In genomic region chr3:196142674-196142988, GRCh38 we compare ENCODE assay signal across 16 cellular contexts.
DNase-seq lines count a peak whose midpoint lies in the region; ATAC-seq, FAIRE-seq and TF ChIP-seq lines count a peak whose summit lies in the region.
"Had no signal": no experiment of that assay in that cellular context is flagged by ENCODE, and none has a peak within 500 bp of the region (broad histone marks: within the 10 kb centered on the region; RNA-seq: fewer than 3 reads in every experiment).

No MANE protein-coding gene starts in this region.

- H3K9me3 Mint-ChIP-seq in stimulated activated effector memory CD8-positive, alpha-beta T cell treated with anti-CD3 and anti-CD28 coated beads, Interleukin-12 subunit alpha, Interleukin-12 subunit beta, amount 100 ng/mL, for 72 hours, result no peaks in the 10 kb centered on the region
- H3K9me3 Mint-ChIP-seq in T-helper 2 cell treated with Interferon-gamma antibody and Interleukin-4, amounts not matched to agents 5 μg/mL and 100 μg/mL, for 36 hours, result no peaks in the 10 kb centered on the region
- H3K9me3 Mint-ChIP-seq: activated CD4-positive, alpha-beta memory T cell treated with anti-CD3 and anti-CD28 coated beads, Interleukin-2, amount 10 ng/mL, durations not matched to agents 7 days and 5 days; activated T-helper 1 cell treated with anti-CD3 and anti-CD28 coated beads, Interleukin-12 subunit alpha, Interleukin-12 subunit beta, Interleukin-2, Interleukin-4 antibody, amounts not matched to agents 30 ng/mL and 10 ng/mL and 1 ng/mL, durations not matched to agents 14 hours and 24 hours and 36 hours had no signal

- WGBS in K562 (ENCODE audit: insufficient coverage, low coverage, missing lambda C conversion rate), result 0% methylated on average over 8 of the region's 8 CpGs
- 28% methylated on average over 4 of the region's 8 CpGs for WGBS in right lobe of liver (ENCODE audit: insufficient coverage, low coverage, low lambda C conversion rate, missing lambda C conversion rate)

- H3K4me1 ChIP-seq in K562 (replicated peaks in 1 of 2; ENCODE audit: control insufficient read depth in 2 of 2, insufficient read depth in 2 of 2, low read length in 2 of 2) (peaks cover 75 to 80% of the 10 kb centered on the region in 2 experiments), right lobe of liver (peaks cover 0 to 13% (median 3%) of the 10 kb centered on the region in 4 donors)

- H4K20me1 ChIP-seq in K562 (replicated peaks; ENCODE audit: control insufficient read depth, insufficient read depth, low read length), result no peaks in the 10 kb centered on the region

- TF ChIP-seq EP300 in K562 (IDR thresholded peaks at IDR 0.05; ENCODE audit: low read length), result no peak

- H2AFZ ChIP-seq in K562 (ENCODE audit: low read depth, low read length), result peak overlapping the region; percentile 54; the same call in 1 of the 2 replicates

- H3K4me2 ChIP-seq in K562 (ENCODE audit: insufficient read depth, low read length), result peak overlapping the region; percentile 99

- H3K27me3 ChIP-seq in K562 (ENCODE audit: control insufficient read depth in 2 of 2, insufficient read depth in 2 of 2, low read length in 2 of 2) (no peaks in the 10 kb centered on the region), right lobe of liver (no peaks in the 10 kb centered on the region)
- H3K27me3 ChIP-seq: gastrocnemius medialis had no signal

- H3K36me3 Mint-ChIP-seq in stimulated activated effector memory CD8-positive, alpha-beta T cell treated with anti-CD3 and anti-CD28 coated beads, Interleukin-12 subunit alpha, Interleukin-12 subunit beta, amount 100 ng/mL, for 72 hours, result peaks cover 15% of the 10 kb centered on the region
- H3K36me3 Mint-ChIP-seq in T-helper 2 cell treated with Interferon-gamma antibody and Interleukin-4, amounts not matched to agents 5 μg/mL and 100 μg/mL, for 36 hours (ENCODE audit: low read depth), result no peaks in the 10 kb centered on the region

- peak; percentile 4 for DNase-seq in GM20000 (ENCODE audit: low spot score)
- DNase-seq in K562 (ENCODE audit: extremely low read depth in 1 of 4, low spot score in 3 of 4), result peak in 2 of 4 experiments; percentile 23 to 78
- DNase-seq in right lobe of liver, result no peak
- DNase-seq in stimulated activated effector memory CD8-positive, alpha-beta T cell treated with anti-CD3 and anti-CD28 coated beads, Interleukin-12 subunit alpha, Interleukin-12 subunit beta, amount 100 ng/mL, for 72 hours (ENCODE audit: low spot score in 2 of 2), result no peak
- no peak for DNase-seq in MV-4-11 (lab: John Stamatoyannopoulos, UW)
- DNase-seq in T-helper 2 cell treated with Interferon-gamma antibody and Interleukin-4, amounts not matched to agents 5 μg/mL and 100 μg/mL, for 36 hours (ENCODE audit: low spot score), result no peak
- DNase-seq in cerebellar nuclear complex (lab: John Stamatoyannopoulos, UW), result no peak
- no peak for DNase-seq in NCI-H2196 treated with DMSO at 0.1 percent for 48 hours (lab: John Stamatoyannopoulos, UW; ENCODE audit: unreplicated experiment)
- DNase-seq: activated CD4-positive, alpha-beta memory T cell treated with anti-CD3 and anti-CD28 coated beads, Interleukin-2, amount 10 ng/mL, durations not matched to agents 7 days and 5 days; NCI-H1694 treated with DMSO at 0.1 percent for 48 hours had no signal

- CTCF ChIA-PET in K562 (lab: Yijun Ruan, JAX; ENCODE audit: low intra/inter-chr PET ratio), result no interaction called here

- peak overlapping the region; percentile 34 for H3K27ac Mint-ChIP-seq in stimulated activated effector memory CD8-positive, alpha-beta T cell treated with anti-CD3 and anti-CD28 coated beads, Interleukin-12 subunit alpha, Interleukin-12 subunit beta, amount 100 ng/mL, for 72 hours
- H3K27ac Mint-ChIP-seq in T-helper 2 cell treated with Interferon-gamma antibody and Interleukin-4, amounts not matched to agents 5 μg/mL and 100 μg/mL, for 36 hours, result no peak overlapping the region
- H3K27ac Mint-ChIP-seq: activated CD4-positive, alpha-beta memory T cell treated with anti-CD3 and anti-CD28 coated beads, Interleukin-2, amount 10 ng/mL, durations not matched to agents 7 days and 5 days; activated T-helper 1 cell treated with anti-CD3 and anti-CD28 coated beads, Interleukin-12 subunit alpha, Interleukin-12 subunit beta, Interleukin-2, Interleukin-4 antibody, amounts not matched to agents 30 ng/mL and 10 ng/mL and 1 ng/mL, durations not matched to agents 14 hours and 24 hours and 36 hours had no signal

- peak overlapping the region; percentile 19 for H3K4me3 Mint-ChIP-seq in stimulated activated effector memory CD8-positive, alpha-beta T cell treated with anti-CD3 and anti-CD28 coated beads, Interleukin-12 subunit alpha, Interleukin-12 subunit beta, amount 100 ng/mL, for 72 hours
- H3K4me3 Mint-ChIP-seq in T-helper 2 cell treated with Interferon-gamma antibody and Interleukin-4, amounts not matched to agents 5 μg/mL and 100 μg/mL, for 36 hours, result no peak overlapping the region
- H3K4me3 Mint-ChIP-seq: activated CD4-positive, alpha-beta memory T cell treated with anti-CD3 and anti-CD28 coated beads, Interleukin-2, amount 10 ng/mL, durations not matched to agents 7 days and 5 days; activated T-helper 1 cell treated with anti-CD3 and anti-CD28 coated beads, Interleukin-12 subunit alpha, Interleukin-12 subunit beta, Interleukin-2, Interleukin-4 antibody, amounts not matched to agents 30 ng/mL and 10 ng/mL and 1 ng/mL, durations not matched to agents 14 hours and 24 hours and 36 hours had no signal

- H3K4me1 Mint-ChIP-seq in stimulated activated effector memory CD8-positive, alpha-beta T cell treated with anti-CD3 and anti-CD28 coated beads, Interleukin-12 subunit alpha, Interleukin-12 subunit beta, amount 100 ng/mL, for 72 hours, result peaks cover 29% of the 10 kb centered on the region
- H3K4me1 Mint-ChIP-seq in T-helper 2 cell treated with Interferon-gamma antibody and Interleukin-4, amounts not matched to agents 5 μg/mL and 100 μg/mL, for 36 hours (ENCODE audit: low read depth), result peaks cover 10% of the 10 kb centered on the region

- H3K79me2 ChIP-seq in K562 (ENCODE audit: control insufficient read depth, insufficient read depth, low read length), result peaks cover 47% of the 10 kb centered on the region

- no peaks in the 10 kb centered on the region for H3K9me1 ChIP-seq in K562 (ENCODE audit: control insufficient read depth, insufficient read depth, low read length)

- FAIRE-seq in K562 (lab: Jason Lieb, UNC), result peak; percentile 77
- FAIRE-seq: D721Med, urothelium cell line had no signal

- TF ChIP-seq POLR2A in K562 (conservative IDR thresholded peaks at IDR 0.05), result 0 out of 2 replicates have a peak, but pooled peaks have one; percentile 23
- TF ChIP-seq POLR2A in right lobe of liver (IDR thresholded peaks at IDR 0.05), result no peak

- peak overlapping the region; percentile 54 for H3K4me3 ChIP-seq in K562
- H3K4me3 ChIP-seq in right lobe of liver, result peak overlapping the region in 2 of 3 donors; percentile 41 to 50
- H3K4me3 ChIP-seq: gastrocnemius medialis, lung, SK-N-MC had no signal

- no peak for TF ChIP-seq CTCF in GM20000 (IDR thresholded peaks at IDR 0.05; ENCODE audit: extremely low read depth, missing control alignments)
- no peak for TF ChIP-seq CTCF in K562 (IDR thresholded peaks at IDR 0.05 in 2 of 3, conservative IDR thresholded peaks at IDR 0.05 in 1 of 3; ENCODE audit: insufficient read depth in 2 of 3, low read depth in 1 of 3, low read length in 3 of 3)
- TF ChIP-seq CTCF in right lobe of liver (IDR thresholded peaks at IDR 0.05), result no peak

- H3K27ac ChIP-seq in K562 (ENCODE audit: extremely low read depth, low read depth, low read length) (peak overlapping the region; percentile 99), right lobe of liver (no peak overlapping the region)
- H3K27ac ChIP-seq: gastrocnemius medialis, SK-N-MC had no signal

- H3K27me3 Mint-ChIP-seq in T-helper 2 cell treated with Interferon-gamma antibody and Interleukin-4, amounts not matched to agents 5 μg/mL and 100 μg/mL, for 36 hours (ENCODE audit: low read depth), result peaks cover 5% of the 10 kb centered on the region

- H3K36me3 ChIP-seq in K562 (ENCODE audit: control insufficient read depth, insufficient read depth, low read length) (0 out of 3 replicates have a peak, but pooled peaks cover 2% of the 10 kb centered on the region), right lobe of liver (no peaks in the 10 kb centered on the region)
- H3K36me3 ChIP-seq: gastrocnemius medialis had no signal

- TSS peak; percentile 66 for BruUV-seq in K562 (replicated peaks; lab: Mats Ljungman, UMichigan)

- peak overlapping the region; percentile 86 to 94 for H3K9ac ChIP-seq in K562 (ENCODE audit: insufficient read depth in 1 of 2, low read depth in 2 of 2, low read length in 2 of 2)

- in situ Hi-C loops in K562 (cut with MboI), result no loop called here

- POLR2A ChIA-PET in K562 (lab: Yijun Ruan, JAX), result interaction anchor here (0.8 to 10.0 kb wide), 17 partner anchors 10 to 93 kb away, joined by 3 to 103 read pairs (median 5); no protein-coding TSS in a partner anchor

- ATAC-seq in K562 (peak; percentile 27), right lobe of liver (peak in 2 of 4 donors; percentile 3 to 31)
- no peak for ATAC-seq in stimulated activated effector memory CD8-positive, alpha-beta T cell treated with anti-CD3 and anti-CD28 coated beads, Interleukin-12 subunit alpha, Interleukin-12 subunit beta, amount 100 ng/mL, for 72 hours

- TF ChIP-seq RAD21 in K562 (CRISPR knock-in tag; conservative IDR thresholded peaks at IDR 0.05 in 1 of 2, IDR thresholded peaks at IDR 0.05 in 1 of 2), result no peak

- H3K9me3 ChIP-seq in K562 (replicated peaks; ENCODE audit: control insufficient read depth, insufficient read depth, low read depth, low read length) (no peaks in the 10 kb centered on the region), right lobe of liver (no peaks in the 10 kb centered on the region)
- H3K9me3 ChIP-seq: gastrocnemius medialis had no signal

- intact Hi-C loops in K562 (cut with micrococcal nuclease), result loop anchor here (2.0 kb wide), 3 partner anchors 40 to 62 kb away; no protein-coding TSS in a partner anchor
- intact Hi-C loops in right lobe of liver (cut with DNase I), result loop anchor here in 1 of 2 donors (10.0 kb wide), 1 partner anchor 58 kb away; the partner anchor contains the start of gene TFRC

TF ChIP-seq in K562, 482 proteins besides CTCF, POLR2A, EP300 and RAD21 (continues in another document):
- TF ChIP-seq NFRKB (IDR thresholded peaks at IDR 0.05; ENCODE audit: low read depth) (0 out of 2 replicates have a peak, but pooled peaks have one; percentile 74), USF1 (CRISPR knock-in tag; IDR thresholded peaks at IDR 0.05) (peak; percentile 90), NCOR1 (IDR thresholded peaks at IDR 0.05) (peak; percentile 4; the same call in 1 of the 2 replicates), NR2C1 (IDR thresholded peaks at IDR 0.05) (peak; percentile 54; the same call in 1 of the 2 replicates), NR2C1 (tag; IDR thresholded peaks at IDR 0.05) (peak; percentile 59; the same call in 1 of the 2 replicates), RAD51 (IDR thresholded peaks at IDR 0.05; ENCODE audit: borderline replicate concordance, low read depth) (peak; percentile 90)
